Comparison of ENCODE assay signal across 6 cellular contexts in the genomic region with DNA sequence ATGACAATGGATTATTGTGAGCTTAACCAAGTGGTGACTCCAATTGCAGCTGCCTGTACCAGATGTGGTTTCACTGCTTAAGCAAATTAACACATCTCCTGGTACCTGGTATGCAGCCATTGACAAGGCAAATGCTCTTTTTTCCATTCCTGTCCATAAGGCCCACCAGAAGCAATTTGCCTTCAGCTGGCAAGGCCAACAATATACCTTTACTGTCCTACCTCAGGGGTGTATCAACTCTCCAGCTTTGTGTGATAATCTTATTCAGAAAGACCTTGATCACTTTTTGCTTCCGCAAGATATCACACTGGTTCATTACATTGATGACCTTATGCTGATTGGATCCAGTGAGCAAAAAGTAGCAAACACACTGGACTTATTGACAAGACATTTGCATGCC. TPM values are rescaled to one million over a fixed set of nuclear protein-coding genes. Genes with fewer than 3 reads are reported as not detected.
"Had no signal": no experiment of that assay in that cellular context is flagged by ENCODE, and none has a peak within 500 bp of the region (broad histone marks: within the 10 kb centered on the region; RNA-seq: fewer than 3 reads in every experiment).

No MANE protein-coding gene starts in this region.

RNA-seq across cellular contexts. Expression of a gene that starts 23.7 kb away (rescaled TPM):
- total RNA-seq: GM23248, H4, HFFc6 had no signal

RNA-seq across cellular contexts. Expression of a gene that starts 41.2 kb away (rescaled TPM):
- total RNA-seq: GM23248, GM23338, H1, H4, H7 had no signal
